1 cellular context compared by ENCODE assay signal in genomic region chr6:683742-684440, GRCh38.
TF ChIP-seq lines count a peak whose summit lies in the region.

No MANE protein-coding gene starts in this region.

TF ChIP-seq in K562, 482 proteins besides CTCF, POLR2A, EP300 and RAD21 (continued from another document and continues in another):
- TF ChIP-seq NRF1 (conservative IDR thresholded peaks at IDR 0.05 in 1 of 2, IDR thresholded peaks at IDR 0.05 in 1 of 2) (0 out of 4 replicates have a peak, but pooled peaks of 1 of the 2 experiments have one; percentile 7), FOXA3 (CRISPR knock-in tag; conservative IDR thresholded peaks at IDR 0.05 in 1 of 2, IDR thresholded peaks at IDR 0.05 in 1 of 2) (peak in 1 of 2 experiments; percentile 39; a peak in 1 of 4 replicates), CBFA2T2 (conservative IDR thresholded peaks at IDR 0.05) (peak; percentile 61), NR2C2 (CRISPR knock-in tag; IDR thresholded peaks at IDR 0.05) (no peak), NR2C2 (tag; IDR thresholded peaks at IDR 0.05) (0 out of 2 replicates have a peak, but pooled peaks have one; percentile 17), NCOR1 (IDR thresholded peaks at IDR 0.05) (peak; percentile 39; the same call in 1 of the 2 replicates), MAZ (CRISPR knock-in tag; conservative IDR thresholded peaks at IDR 0.05 in 1 of 2, IDR thresholded peaks at IDR 0.05 in 1 of 2) (0 out of 4 replicates have a peak, but pooled peaks have one; percentile 22 to 37), ARHGAP35 (IDR thresholded peaks at IDR 0.05; ENCODE audit: partially characterized antibody) (no peak), ESRRA (IDR thresholded peaks at IDR 0.05; ENCODE audit: borderline replicate concordance, low read depth) (peak; percentile 47; the same call in 1 of the 2 replicates), RBM17 (IDR thresholded peaks at IDR 0.05; ENCODE audit: borderline replicate concordance, low read depth, low read length) (no peak), ARID1B (IDR thresholded peaks at IDR 0.05) (peak; percentile 61; the same call in 1 of the 2 replicates), RNF2 (IDR thresholded peaks at IDR 0.05) (peak; percentile 35; the same call in 1 of the 2 replicates), CTBP1 (IDR thresholded peaks at IDR 0.05; ENCODE audit: borderline replicate concordance) (peak; percentile 84), SREBF2 (CRISPR knock-in tag; IDR thresholded peaks at IDR 0.05) (no peak), SP1 (CRISPR knock-in tag; IDR thresholded peaks at IDR 0.05) (no peak), SOX6 (IDR thresholded peaks at IDR 0.05) (peak; percentile 46), FOXK2 (conservative IDR thresholded peaks at IDR 0.05 in 1 of 2, IDR thresholded peaks at IDR 0.05 in 1 of 2; ENCODE audit: low read depth in 2 of 2) (peak; percentile 27 to 41; a peak in 1 of 4 replicates), AFF1 (IDR thresholded peaks at IDR 0.05; ENCODE audit: low read depth in 1 of 2, partially characterized antibody in 2 of 2) (peak in 1 of 2 experiments; percentile 24), ZNF589 (CRISPR knock-in tag; IDR thresholded peaks at IDR 0.05; ENCODE audit: low read depth) (no peak), NEUROD1 (IDR thresholded peaks at IDR 0.05; ENCODE audit: borderline replicate concordance, low read depth, low read length, partially characterized antibody) (peak; percentile 13), CHD1 (IDR thresholded peaks at IDR 0.05; ENCODE audit: low read length) (no peak), HDGF (IDR thresholded peaks at IDR 0.05) (0 out of 2 replicates have a peak, but pooled peaks have one; percentile 40), ZKSCAN1 (IDR thresholded peaks at IDR 0.05; ENCODE audit: low read depth, low read length) (no peak), JUND (IDR thresholded peaks at IDR 0.05; ENCODE audit: borderline replicate concordance, low read depth, low read length) (peak; percentile 2; the same call in 1 of the 2 replicates), JUND (tag; IDR thresholded peaks at IDR 0.05; ENCODE audit: borderline replicate concordance, low read depth, low read length) (no peak; the same call in 2 of the 3 replicates), NFE2L1 (tag; IDR thresholded peaks at IDR 0.05; ENCODE audit: borderline replicate concordance, low read depth) (no peak), RCOR1 (IDR thresholded peaks at IDR 0.05; ENCODE audit: borderline replicate concordance in 1 of 2, low read depth in 2 of 2, low read length in 2 of 2) (peak in 1 of 2 experiments; percentile 74; a peak in 2 of 4 replicates), CREBBP (IDR thresholded peaks at IDR 0.05; ENCODE audit: low read depth, low read length) (no peak), SMAD4 (CRISPR knock-in tag; conservative IDR thresholded peaks at IDR 0.05) (peak; percentile 39; the same call in 1 of the 2 replicates), MEIS2 (IDR thresholded peaks at IDR 0.05; ENCODE audit: partially characterized antibody) (peak; percentile 85)
- TF ChIP-seq, protein P1, sequence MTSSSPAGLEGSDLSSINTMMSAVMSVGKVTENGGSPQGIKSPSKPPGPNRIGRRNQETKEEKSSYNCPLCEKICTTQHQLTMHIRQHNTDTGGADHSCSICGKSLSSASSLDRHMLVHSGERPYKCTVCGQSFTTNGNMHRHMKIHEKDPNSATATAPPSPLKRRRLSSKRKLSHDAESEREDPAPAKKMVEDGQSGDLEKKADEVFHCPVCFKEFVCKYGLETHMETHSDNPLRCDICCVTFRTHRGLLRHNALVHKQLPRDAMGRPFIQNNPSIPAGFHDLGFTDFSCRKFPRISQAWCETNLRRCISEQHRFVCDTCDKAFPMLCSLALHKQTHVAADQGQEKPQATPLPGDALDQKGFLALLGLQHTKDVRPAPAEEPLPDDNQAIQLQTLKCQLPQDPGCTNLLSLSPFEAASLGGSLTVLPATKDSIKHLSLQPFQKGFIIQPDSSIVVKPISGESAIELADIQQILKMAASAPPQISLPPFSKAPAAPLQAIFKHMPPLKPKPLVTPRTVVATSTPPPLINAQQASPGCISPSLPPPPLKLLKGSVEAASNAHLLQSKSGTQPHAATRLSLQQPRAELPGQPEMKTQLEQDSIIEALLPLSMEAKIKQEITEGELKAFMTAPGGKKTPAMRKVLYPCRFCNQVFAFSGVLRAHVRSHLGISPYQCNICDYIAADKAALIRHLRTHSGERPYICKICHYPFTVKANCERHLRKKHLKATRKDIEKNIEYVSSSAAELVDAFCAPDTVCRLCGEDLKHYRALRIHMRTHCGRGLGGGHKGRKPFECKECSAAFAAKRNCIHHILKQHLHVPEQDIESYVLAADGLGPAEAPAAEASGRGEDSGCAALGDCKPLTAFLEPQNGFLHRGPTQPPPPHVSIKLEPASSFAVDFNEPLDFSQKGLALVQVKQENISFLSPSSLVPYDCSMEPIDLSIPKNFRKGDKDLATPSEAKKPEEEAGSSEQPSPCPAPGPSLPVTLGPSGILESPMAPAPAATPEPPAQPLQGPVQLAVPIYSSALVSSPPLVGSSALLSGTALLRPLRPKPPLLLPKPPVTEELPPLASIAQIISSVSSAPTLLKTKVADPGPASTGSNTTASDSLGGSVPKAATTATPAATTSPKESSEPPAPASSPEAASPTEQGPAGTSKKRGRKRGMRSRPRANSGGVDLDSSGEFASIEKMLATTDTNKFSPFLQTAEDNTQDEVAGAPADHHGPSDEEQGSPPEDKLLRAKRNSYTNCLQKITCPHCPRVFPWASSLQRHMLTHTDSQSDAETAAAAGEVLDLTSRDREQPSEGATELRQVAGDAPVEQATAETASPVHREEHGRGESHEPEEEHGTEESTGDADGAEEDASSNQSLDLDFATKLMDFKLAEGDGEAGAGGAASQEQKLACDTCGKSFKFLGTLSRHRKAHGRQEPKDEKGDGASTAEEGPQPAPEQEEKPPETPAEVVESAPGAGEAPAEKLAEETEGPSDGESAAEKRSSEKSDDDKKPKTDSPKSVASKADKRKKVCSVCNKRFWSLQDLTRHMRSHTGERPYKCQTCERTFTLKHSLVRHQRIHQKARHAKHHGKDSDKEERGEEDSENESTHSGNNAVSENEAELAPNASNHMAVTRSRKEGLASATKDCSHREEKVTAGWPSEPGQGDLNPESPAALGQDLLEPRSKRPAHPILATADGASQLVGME (CRISPR knock-in tag; IDR thresholded peaks at IDR 0.05) = peak; percentile 65; the same call in 1 of the 2 replicates
- TF ChIP-seq, protein P2, sequence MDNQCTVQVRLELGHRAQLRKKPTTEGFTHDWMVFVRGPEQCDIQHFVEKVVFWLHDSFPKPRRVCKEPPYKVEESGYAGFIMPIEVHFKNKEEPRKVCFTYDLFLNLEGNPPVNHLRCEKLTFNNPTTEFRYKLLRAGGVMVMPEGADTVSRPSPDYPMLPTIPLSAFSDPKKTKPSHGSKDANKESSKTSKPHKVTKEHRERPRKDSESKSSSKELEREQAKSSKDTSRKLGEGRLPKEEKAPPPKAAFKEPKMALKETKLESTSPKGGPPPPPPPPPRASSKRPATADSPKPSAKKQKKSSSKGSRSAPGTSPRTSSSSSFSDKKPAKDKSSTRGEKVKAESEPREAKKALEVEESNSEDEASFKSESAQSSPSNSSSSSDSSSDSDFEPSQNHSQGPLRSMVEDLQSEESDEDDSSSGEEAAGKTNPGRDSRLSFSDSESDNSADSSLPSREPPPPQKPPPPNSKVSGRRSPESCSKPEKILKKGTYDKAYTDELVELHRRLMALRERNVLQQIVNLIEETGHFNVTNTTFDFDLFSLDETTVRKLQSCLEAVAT (IDR thresholded peaks at IDR 0.05) = peak in 1 of 2 experiments; percentile 79; a peak in 2 of 4 replicates
- TF ChIP-seq, protein P3, sequence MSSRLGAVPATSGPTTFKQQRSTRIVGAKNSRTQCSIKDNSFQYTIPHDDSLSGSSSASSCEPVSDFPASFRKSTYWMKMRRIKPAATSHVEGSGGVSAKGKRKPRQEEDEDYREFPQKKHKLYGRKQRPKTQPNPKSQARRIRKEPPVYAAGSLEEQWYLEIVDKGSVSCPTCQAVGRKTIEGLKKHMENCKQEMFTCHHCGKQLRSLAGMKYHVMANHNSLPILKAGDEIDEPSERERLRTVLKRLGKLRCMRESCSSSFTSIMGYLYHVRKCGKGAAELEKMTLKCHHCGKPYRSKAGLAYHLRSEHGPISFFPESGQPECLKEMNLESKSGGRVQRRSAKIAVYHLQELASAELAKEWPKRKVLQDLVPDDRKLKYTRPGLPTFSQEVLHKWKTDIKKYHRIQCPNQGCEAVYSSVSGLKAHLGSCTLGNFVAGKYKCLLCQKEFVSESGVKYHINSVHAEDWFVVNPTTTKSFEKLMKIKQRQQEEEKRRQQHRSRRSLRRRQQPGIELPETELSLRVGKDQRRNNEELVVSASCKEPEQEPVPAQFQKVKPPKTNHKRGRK (tag; IDR thresholded peaks at IDR 0.05) = no peak
- TF ChIP-seq, protein P4, sequence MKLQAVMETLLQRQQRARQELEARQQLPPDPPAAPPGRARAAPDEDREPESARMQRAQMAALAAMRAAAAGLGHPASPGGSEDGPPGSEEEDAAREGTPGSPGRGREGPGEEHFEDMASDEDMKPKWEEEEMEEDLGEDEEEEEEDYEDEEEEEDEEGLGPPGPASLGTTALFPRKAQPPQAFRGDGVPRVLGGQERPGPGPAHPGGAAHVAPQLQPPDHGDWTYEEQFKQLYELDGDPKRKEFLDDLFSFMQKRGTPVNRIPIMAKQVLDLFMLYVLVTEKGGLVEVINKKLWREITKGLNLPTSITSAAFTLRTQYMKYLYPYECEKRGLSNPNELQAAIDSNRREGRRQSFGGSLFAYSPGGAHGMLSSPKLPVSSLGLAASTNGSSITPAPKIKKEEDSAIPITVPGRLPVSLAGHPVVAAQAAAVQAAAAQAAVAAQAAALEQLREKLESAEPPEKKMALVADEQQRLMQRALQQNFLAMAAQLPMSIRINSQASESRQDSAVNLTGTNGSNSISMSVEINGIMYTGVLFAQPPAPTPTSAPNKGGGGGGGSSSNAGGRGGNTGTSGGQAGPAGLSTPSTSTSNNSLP (IDR thresholded peaks at IDR 0.05; ENCODE audit: borderline replicate concordance, low read depth, low read length) = no peak
- TF ChIP-seq, protein P5, sequence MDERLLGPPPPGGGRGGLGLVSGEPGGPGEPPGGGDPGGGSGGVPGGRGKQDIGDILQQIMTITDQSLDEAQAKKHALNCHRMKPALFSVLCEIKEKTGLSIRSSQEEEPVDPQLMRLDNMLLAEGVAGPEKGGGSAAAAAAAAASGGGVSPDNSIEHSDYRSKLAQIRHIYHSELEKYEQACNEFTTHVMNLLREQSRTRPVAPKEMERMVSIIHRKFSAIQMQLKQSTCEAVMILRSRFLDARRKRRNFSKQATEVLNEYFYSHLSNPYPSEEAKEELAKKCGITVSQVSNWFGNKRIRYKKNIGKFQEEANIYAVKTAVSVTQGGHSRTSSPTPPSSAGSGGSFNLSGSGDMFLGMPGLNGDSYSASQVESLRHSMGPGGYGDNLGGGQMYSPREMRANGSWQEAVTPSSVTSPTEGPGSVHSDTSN (CRISPR knock-in tag; IDR thresholded peaks at IDR 0.05; ENCODE audit: low read depth) = no peak
- TF ChIP-seq, protein P5 (tag; conservative IDR thresholded peaks at IDR 0.05; ENCODE audit: low read depth) = peak; percentile 88
- TF ChIP-seq, protein P6, sequence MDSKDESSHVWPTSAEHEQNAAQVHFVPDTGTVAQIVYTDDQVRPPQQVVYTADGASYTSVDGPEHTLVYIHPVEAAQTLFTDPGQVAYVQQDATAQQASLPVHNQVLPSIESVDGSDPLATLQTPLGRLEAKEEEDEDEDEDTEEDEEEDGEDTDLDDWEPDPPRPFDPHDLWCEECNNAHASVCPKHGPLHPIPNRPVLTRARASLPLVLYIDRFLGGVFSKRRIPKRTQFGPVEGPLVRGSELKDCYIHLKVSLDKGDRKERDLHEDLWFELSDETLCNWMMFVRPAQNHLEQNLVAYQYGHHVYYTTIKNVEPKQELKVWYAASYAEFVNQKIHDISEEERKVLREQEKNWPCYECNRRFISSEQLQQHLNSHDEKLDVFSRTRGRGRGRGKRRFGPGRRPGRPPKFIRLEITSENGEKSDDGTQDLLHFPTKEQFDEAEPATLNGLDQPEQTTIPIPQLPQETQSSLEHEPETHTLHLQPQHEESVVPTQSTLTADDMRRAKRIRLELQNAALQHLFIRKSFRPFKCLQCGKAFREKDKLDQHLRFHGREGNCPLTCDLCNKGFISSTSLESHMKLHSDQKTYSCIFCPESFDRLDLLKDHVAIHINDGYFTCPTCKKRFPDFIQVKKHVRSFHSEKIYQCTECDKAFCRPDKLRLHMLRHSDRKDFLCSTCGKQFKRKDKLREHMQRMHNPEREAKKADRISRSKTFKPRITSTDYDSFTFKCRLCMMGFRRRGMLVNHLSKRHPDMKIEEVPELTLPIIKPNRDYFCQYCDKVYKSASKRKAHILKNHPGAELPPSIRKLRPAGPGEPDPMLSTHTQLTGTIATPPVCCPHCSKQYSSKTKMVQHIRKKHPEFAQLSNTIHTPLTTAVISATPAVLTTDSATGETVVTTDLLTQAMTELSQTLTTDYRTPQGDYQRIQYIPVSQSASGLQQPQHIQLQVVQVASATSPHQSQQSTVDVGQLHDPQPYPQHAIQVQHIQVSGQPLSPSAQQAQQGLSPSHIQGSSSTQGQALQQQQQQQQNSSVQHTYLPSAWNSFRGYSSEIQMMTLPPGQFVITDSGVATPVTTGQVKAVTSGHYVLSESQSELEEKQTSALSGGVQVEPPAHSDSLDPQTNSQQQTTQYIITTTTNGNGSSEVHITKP (IDR thresholded peaks at IDR 0.05; ENCODE audit: partially characterized antibody) = peak; percentile 19
